ENCODE assay signal across 1 cellular context in genomic region chr4:130479020-130479419, GRCh38.
TF ChIP-seq lines count a peak whose summit lies in the region.

No MANE protein-coding gene starts in this region.

TF ChIP-seq in IMR-90, 13 proteins besides CTCF, POLR2A, EP300 and RAD21:
- TF ChIP-seq RCOR1 (IDR thresholded peaks at IDR 0.05; ENCODE audit: insufficient replicate concordance, low read length) (no peak), CEBPB (IDR thresholded peaks at IDR 0.05; ENCODE audit: low read depth, low read length) (peak; percentile 81)
